31 cellular contexts compared by ENCODE assay signal in genomic region chrX:22958250-22958649, GRCh38. TPM values are rescaled to one million over a fixed set of nuclear protein-coding genes. Genes with fewer than 3 reads are reported as not detected.
"Had no signal": no experiment of that assay in that cellular context is flagged by ENCODE, and none has a peak within 500 bp of the region (broad histone marks: within the 10 kb centered on the region; RNA-seq: fewer than 3 reads in every experiment).

No MANE protein-coding gene starts in this region.

- H3K4me3 ChIP-seq: stomach, suprapubic skin, testis, thoracic aorta, thyroid gland, tibial artery, tibial nerve, transverse colon, upper lobe of left lung, upper lobe of right lung, uterus, vagina had no signal

- H3K27me3 ChIP-seq: stomach, suprapubic skin, testis, thyroid gland, tibial artery, tibial nerve, transverse colon, upper lobe of left lung, upper lobe of right lung, uterus, vagina had no signal

- H3K36me3 ChIP-seq: stomach, suprapubic skin, thoracic aorta, thyroid gland, tibial artery, tibial nerve, transverse colon, upper lobe of left lung, upper lobe of right lung, uterus, vagina had no signal

- ATAC-seq: stimulated activated effector memory CD8-positive, alpha-beta T cell treated with anti-CD3 and anti-CD28 coated beads, Interleukin-12 subunit alpha, Interleukin-12 subunit beta, amount 100 ng/mL, for 72 hours; stimulated activated memory B cell treated with anti-CD40 and anti-IgM and Interleukin-4, amounts not matched to agents 10 μg/mL and 1 μg/mL and 100 μg/mL, for 72 hours; stimulated activated naive B cell treated with anti-CD40 and anti-IgM and Interleukin-4, amounts not matched to agents 10 μg/mL and 1 μg/mL and 100 μg/mL, for 72 hours; stimulated activated naive CD8-positive, alpha-beta T cell treated with anti-CD3 and anti-CD28 coated beads, Interleukin-15, amount 100 ng/mL, for 72 hours; stimulated activated naive CD8-positive, alpha-beta T cell treated with anti-CD3 and anti-CD28 coated beads, Interleukin-15, Interleukin-2, amounts not matched to agents 100 U/mL and 50 U/mL, for 24 hours; upper lobe of right lung had no signal

- H3K27ac ChIP-seq: stomach, suprapubic skin, testis, thoracic aorta, thyroid gland, tibial artery, tibial nerve, transverse colon, upper lobe of left lung, upper lobe of right lung, vagina had no signal

- H3K9me3 ChIP-seq: stomach, suprapubic skin, testis, thoracic aorta, thyroid gland, tibial artery, tibial nerve, transverse colon, upper lobe of left lung, upper lobe of right lung, uterus, vagina had no signal

- DNase-seq: stimulated activated CD4-positive, alpha-beta T cell treated with anti-CD3 and anti-CD28 coated beads, Interleukin-2, amount 100 ng/mL, for 48 hours; stimulated activated CD4-positive, alpha-beta T cell treated with anti-CD3 and anti-CD28 coated beads, Interleukin-4, amount 100 ng/mL, for 1 hour; stimulated activated CD4-positive, alpha-beta T cell treated with anti-CD3 and anti-CD28 coated beads, Interleukin-4, amount 100 ng/mL, for 24 hours; stimulated activated CD4-positive, alpha-beta T cell treated with anti-CD3 and anti-CD28 coated beads, Interleukin-4, amount 100 ng/mL, for 4 hours; stimulated activated CD8-positive, alpha-beta memory T cell treated with anti-CD3 and anti-CD28 coated beads, Interleukin-4, amount 100 ng/mL, for 48 hours; stimulated activated naive B cell treated with anti-CD40 and anti-IgM and Interleukin-4, amounts not matched to agents 10 μg/mL and 1 μg/mL and 100 μg/mL, for 72 hours; stimulated activated naive CD4-positive, alpha-beta T cell; stimulated activated naive CD4-positive, alpha-beta T cell treated with Interleukin-2 at 50 U/mL for 16 hours; stimulated activated naive CD8-positive, alpha-beta T cell treated with anti-CD3 and anti-CD28 coated beads, Interleukin-15, amount 100 ng/mL, for 72 hours; stimulated activated naive CD8-positive, alpha-beta T cell treated with anti-CD3 and anti-CD28 coated beads, Interleukin-15, Interleukin-2, amounts not matched to agents 100 U/mL and 50 U/mL, for 24 hours; stomach; substantia nigra; testis; thyroid gland; tibial artery; transverse colon; trophoblast cell; upper lobe of left lung; upper lobe of right lung; uterus had no signal

- H3K4me1 ChIP-seq: stomach, suprapubic skin, testis, thyroid gland, tibial artery, tibial nerve, transverse colon, upper lobe of left lung, upper lobe of right lung, uterus, vagina had no signal

RNA-seq across cellular contexts. Expression of gene DDX53, which starts 41.5 kb away (rescaled TPM):
- total RNA-seq: stomach, subcutaneous adipose tissue, suprapubic skin, temporal lobe, thoracic aorta, thyroid gland, tibial nerve, transverse colon, upper lobe of left lung, upper lobe of right lung, ureter, urinary bladder, uterus, vagina had no signal
- polyA plus RNA-seq: stomach, thymus, urinary bladder had no signal
